In genomic region chr11:113730887-113731726, GRCh38 we compare ENCODE assay signal across 1 cellular context.
TF ChIP-seq lines count a peak whose summit lies in the region.

No MANE protein-coding gene starts in this region.

TF ChIP-seq in GM23338, 12 proteins besides CTCF, POLR2A, EP300 and RAD21:
- TF ChIP-seq, protein P1, sequence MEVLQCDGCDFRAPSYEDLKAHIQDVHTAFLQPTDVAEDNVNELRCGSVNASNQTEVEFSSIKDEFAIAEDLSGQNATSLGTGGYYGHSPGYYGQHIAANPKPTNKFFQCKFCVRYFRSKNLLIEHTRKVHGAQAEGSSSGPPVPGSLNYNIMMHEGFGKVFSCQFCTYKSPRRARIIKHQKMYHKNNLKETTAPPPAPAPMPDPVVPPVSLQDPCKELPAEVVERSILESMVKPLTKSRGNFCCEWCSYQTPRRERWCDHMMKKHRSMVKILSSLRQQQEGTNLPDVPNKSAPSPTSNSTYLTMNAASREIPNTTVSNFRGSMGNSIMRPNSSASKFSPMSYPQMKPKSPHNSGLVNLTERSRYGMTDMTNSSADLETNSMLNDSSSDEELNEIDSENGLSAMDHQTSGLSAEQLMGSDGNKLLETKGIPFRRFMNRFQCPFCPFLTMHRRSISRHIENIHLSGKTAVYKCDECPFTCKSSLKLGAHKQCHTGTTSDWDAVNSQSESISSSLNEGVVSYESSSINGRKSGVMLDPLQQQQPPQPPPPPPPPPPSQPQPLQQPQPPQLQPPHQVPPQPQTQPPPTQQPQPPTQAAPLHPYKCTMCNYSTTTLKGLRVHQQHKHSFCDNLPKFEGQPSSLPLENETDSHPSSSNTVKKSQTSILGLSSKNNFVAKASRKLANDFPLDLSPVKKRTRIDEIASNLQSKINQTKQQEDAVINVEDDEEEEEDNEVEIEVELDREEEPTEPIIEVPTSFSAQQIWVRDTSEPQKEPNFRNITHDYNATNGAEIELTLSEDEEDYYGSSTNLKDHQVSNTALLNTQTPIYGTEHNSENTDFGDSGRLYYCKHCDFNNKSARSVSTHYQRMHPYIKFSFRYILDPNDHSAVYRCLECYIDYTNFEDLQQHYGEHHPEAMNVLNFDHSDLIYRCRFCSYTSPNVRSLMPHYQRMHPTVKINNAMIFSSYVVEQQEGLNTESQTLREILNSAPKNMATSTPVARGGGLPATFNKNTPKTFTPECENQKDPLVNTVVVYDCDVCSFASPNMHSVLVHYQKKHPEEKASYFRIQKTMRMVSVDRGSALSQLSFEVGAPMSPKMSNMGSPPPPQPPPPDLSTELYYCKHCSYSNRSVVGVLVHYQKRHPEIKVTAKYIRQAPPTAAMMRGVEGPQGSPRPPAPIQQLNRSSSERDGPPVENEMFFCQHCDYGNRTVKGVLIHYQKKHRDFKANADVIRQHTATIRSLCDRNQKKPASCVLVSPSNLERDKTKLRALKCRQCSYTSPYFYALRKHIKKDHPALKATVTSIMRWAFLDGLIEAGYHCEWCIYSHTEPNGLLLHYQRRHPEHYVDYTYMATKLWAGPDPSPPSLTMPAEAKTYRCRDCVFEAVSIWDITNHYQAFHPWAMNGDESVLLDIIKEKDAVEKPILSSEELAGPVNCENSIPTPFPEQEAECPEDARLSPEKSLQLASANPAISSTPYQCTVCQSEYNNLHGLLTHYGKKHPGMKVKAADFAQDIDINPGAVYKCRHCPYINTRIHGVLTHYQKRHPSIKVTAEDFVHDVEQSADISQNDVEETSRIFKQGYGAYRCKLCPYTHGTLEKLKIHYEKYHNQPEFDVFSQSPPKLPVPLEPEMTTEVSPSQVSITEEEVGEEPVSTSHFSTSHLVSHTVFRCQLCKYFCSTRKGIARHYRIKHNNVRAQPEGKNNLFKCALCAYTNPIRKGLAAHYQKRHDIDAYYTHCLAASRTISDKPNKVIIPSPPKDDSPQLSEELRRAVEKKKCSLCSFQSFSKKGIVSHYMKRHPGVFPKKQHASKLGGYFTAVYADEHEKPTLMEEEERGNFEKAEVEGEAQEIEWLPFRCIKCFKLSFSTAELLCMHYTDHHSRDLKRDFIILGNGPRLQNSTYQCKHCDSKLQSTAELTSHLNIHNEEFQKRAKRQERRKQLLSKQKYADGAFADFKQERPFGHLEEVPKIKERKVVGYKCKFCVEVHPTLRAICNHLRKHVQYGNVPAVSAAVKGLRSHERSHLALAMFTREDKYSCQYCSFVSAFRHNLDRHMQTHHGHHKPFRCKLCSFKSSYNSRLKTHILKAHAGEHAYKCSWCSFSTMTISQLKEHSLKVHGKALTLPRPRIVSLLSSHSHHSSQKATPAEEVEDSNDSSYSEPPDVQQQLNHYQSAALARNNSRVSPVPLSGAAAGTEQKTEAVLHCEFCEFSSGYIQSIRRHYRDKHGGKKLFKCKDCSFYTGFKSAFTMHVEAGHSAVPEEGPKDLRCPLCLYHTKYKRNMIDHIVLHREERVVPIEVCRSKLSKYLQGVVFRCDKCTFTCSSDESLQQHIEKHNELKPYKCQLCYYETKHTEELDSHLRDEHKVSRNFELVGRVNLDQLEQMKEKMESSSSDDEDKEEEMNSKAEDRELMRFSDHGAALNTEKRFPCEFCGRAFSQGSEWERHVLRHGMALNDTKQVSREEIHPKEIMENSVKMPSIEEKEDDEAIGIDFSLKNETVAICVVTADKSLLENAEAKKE (CRISPR knock-in tag; IDR thresholded peaks at IDR 0.05): no peak
